ENCODE assay signal across 11 cellular contexts in genomic region chr22:47452184-47452583, GRCh38.
A peak's percentile ranks its signal among the peaks of the same experiment; 100 is the strongest.
DNase-seq lines count a peak whose midpoint lies in the region; ATAC-seq, FAIRE-seq and TF ChIP-seq lines count a peak whose summit lies in the region.
"Had no signal": no experiment of that assay in that cellular context is flagged by ENCODE, and none has a peak within 500 bp of the region (broad histone marks: within the 10 kb centered on the region; RNA-seq: fewer than 3 reads in every experiment).

No MANE protein-coding gene starts in this region.

- TF ChIP-seq RAD21 in HepG2 (CRISPR knock-in tag; IDR thresholded peaks at IDR 0.05), result no peak

- CTCF ChIA-PET in HEK293T (lab: Yijun Ruan, JAX) (interaction anchor here (0.5 kb wide), 1 partner anchor 564 kb away, joined by 3 read pairs; no protein-coding TSS in a partner anchor), HepG2 (lab: Yijun Ruan, JAX; ENCODE audit: low intra/inter-chr PET ratio, low total read pairs) (no interaction called here)

- FAIRE-seq in HepG2 (lab: Jason Lieb, UNC), result peak; percentile 23
- FAIRE-seq: islet of Langerhans had no signal

- POLR2A ChIA-PET in HEK293T (lab: Yijun Ruan, JAX) (no interaction called here), HepG2 (lab: Yijun Ruan, JAX) (no interaction called here)

- no TSS peak for BruUV-seq in HepG2 (replicated peaks; lab: Mats Ljungman, UMichigan)

- no peak for TF ChIP-seq POLR2A in HepG2 (IDR thresholded peaks at IDR 0.05; ENCODE audit: insufficient read depth in 1 of 2, low read depth in 2 of 2, low read length in 2 of 2)

- no peaks in the 10 kb centered on the region for H3K79me2 ChIP-seq in DND-41 (ENCODE audit: insufficient read depth, low read length)
- no peaks in the 10 kb centered on the region for H3K79me2 ChIP-seq in HepG2 (ENCODE audit: insufficient read depth, low read length)

- in situ Hi-C loops in HepG2 (cut with HindIII; ENCODE audit: extremely low pct_ligation_motif_present, low pct_unique_long_range_greater_than_20kb), result no loop called here

- TF ChIP-seq EP300 in HepG2 (IDR thresholded peaks at IDR 0.05; ENCODE audit: low read depth in 2 of 2, low read length in 2 of 2) (no peak), HepG2 (CRISPR knock-in tag; IDR thresholded peaks at IDR 0.05; ENCODE audit: borderline replicate concordance) (no peak)

- H3K27ac ChIP-seq in DND-41 (ENCODE audit: low read length), result no peak overlapping the region
- H3K27ac ChIP-seq in HepG2 (ENCODE audit: extremely low read length, insufficient read depth, low read length), result no peak overlapping the region
- H3K27ac ChIP-seq: right atrium auricular region had no signal

- no peaks in the 10 kb centered on the region for H4K20me1 ChIP-seq in DND-41 (ENCODE audit: insufficient read depth, low read length)
- 0 out of 2 replicates have a peak, but pooled peaks cover 3% of the 10 kb centered on the region for H4K20me1 ChIP-seq in HepG2 (ENCODE audit: insufficient read depth, low read length)

- DNase-seq in DND-41 (peak; percentile 21), HEK293T (ENCODE audit: extremely low spot score) (peak; percentile 36), RKO (ENCODE audit: low spot score) (peak; percentile 61), HepG2 (ENCODE audit: low spot score) (peak; percentile 53), NCI-H774 (lab: John Stamatoyannopoulos, UW) (no peak)
- DNase-seq: IMR-90 had no signal

- no peak for ATAC-seq in DND-41 (ENCODE audit: insufficient read depth, low read depth)
- peak; percentile 74 for ATAC-seq in HepG2
- no peak for ATAC-seq in HG02571 (IDR thresholded peaks at IDR 0.05; ENCODE audit: unreplicated experiment)
- no peak for ATAC-seq in GM19035 (IDR thresholded peaks at IDR 0.05; ENCODE audit: unreplicated experiment)
- ATAC-seq in HG03097 (IDR thresholded peaks at IDR 0.05; ENCODE audit: low FRiP score, unreplicated experiment), result no peak

- H3K27me3 ChIP-seq in DND-41 (ENCODE audit: insufficient read depth, low read length, poor library complexity), result no peaks in the 10 kb centered on the region
- peaks cover 2 to 4% of the 10 kb centered on the region in 2 experiments; a peak in 3 of 5 replicates for H3K27me3 ChIP-seq in HepG2 (ENCODE audit: control insufficient read depth in 1 of 2, insufficient read depth in 2 of 2, low read length in 2 of 2)
- H3K27me3 ChIP-seq: right atrium auricular region had no signal

- TF ChIP-seq CTCF in DND-41 (IDR thresholded peaks at IDR 0.05; ENCODE audit: borderline replicate concordance, extremely low read depth, low read length, poor library complexity, severe bottlenecking) (peak; percentile 62), HepG2 (CRISPR knock-in tag; IDR thresholded peaks at IDR 0.05) (peak; percentile 49)

- H3K4me1 ChIP-seq in DND-41 (ENCODE audit: insufficient read depth, low read length), result no peaks in the 10 kb centered on the region
- no peaks in the 10 kb centered on the region for H3K4me1 ChIP-seq in HepG2 (ENCODE audit: insufficient read depth, low read length)

- H3K4me3 ChIP-seq in DND-41 (ENCODE audit: low read depth in 1 of 2, low read length in 2 of 2), result no peak overlapping the region
- no peak overlapping the region for H3K4me3 ChIP-seq in HepG2 (replicated peaks in 1 of 3; ENCODE audit: insufficient read depth in 1 of 3, low read depth in 2 of 3, low read length in 3 of 3)
- H3K4me3 ChIP-seq: right atrium auricular region had no signal

- no peak overlapping the region for H3K4me2 ChIP-seq in DND-41 (ENCODE audit: insufficient read depth, low read length)
- H3K4me2 ChIP-seq in HepG2 (ENCODE audit: low read depth, low read length), result no peak overlapping the region

- 26% methylated on average over 2 of the region's 2 CpGs for WGBS in HepG2 (ENCODE audit: low lambda C conversion rate)

- H3K36me3 ChIP-seq in DND-41 (ENCODE audit: insufficient read depth, low read length), result no peaks in the 10 kb centered on the region
- H3K36me3 ChIP-seq in HepG2 (replicated peaks in 1 of 2; ENCODE audit: control insufficient read depth in 1 of 2, insufficient read depth in 2 of 2, low read length in 2 of 2), result no peaks in the 10 kb centered on the region
- H3K36me3 ChIP-seq: right atrium auricular region had no signal

- H3K9me3 ChIP-seq in DND-41 (ENCODE audit: insufficient read depth, low read length, severe bottlenecking) (peaks cover 10% of the 10 kb centered on the region), HepG2 (ENCODE audit: low read length) (no peaks in the 10 kb centered on the region)

- H3K9ac ChIP-seq in DND-41 (ENCODE audit: low read depth, low read length) (no peak overlapping the region), HepG2 (ENCODE audit: insufficient read depth, low read depth, low read length) (no peak overlapping the region)

- intact Hi-C loops in HepG2 (cut with micrococcal nuclease; ENCODE audit: unreplicated experiment), result no loop called here

- no peak overlapping the region for H2AFZ ChIP-seq in DND-41 (ENCODE audit: low read depth, low read length)
- H2AFZ ChIP-seq in HepG2 (ENCODE audit: low read length), result no peak overlapping the region

TF ChIP-seq in HEK293T, 16 proteins besides CTCF, POLR2A, EP300 and RAD21:
- TF ChIP-seq HDGF (IDR thresholded peaks at IDR 0.05; ENCODE audit: borderline replicate concordance) (no peak), CTBP1 (IDR thresholded peaks at IDR 0.05; ENCODE audit: borderline replicate concordance) (no peak), ELF4 (IDR thresholded peaks at IDR 0.05) (no peak), FOXA1 (IDR thresholded peaks at IDR 0.05) (no peak), FOXM1 (IDR thresholded peaks at IDR 0.05; ENCODE audit: borderline replicate concordance) (no peak), TARDBP (IDR thresholded peaks at IDR 0.05) (no peak), ARNT (IDR thresholded peaks at IDR 0.05) (no peak), SP1 (IDR thresholded peaks at IDR 0.05) (no peak)
TF ChIP-seq in HEK293T: peak in this region for 0.

TF ChIP-seq in HepG2, 621 proteins besides CTCF, POLR2A, EP300 and RAD21:
- TF ChIP-seq STAG1 (CRISPR knock-in tag; IDR thresholded peaks at IDR 0.05) (peak; percentile 36), XRCC5 (optimal IDR thresholded peaks at IDR 0.05; ENCODE audit: low read length) (peak; percentile 44)
- TF ChIP-seq, protein P1, sequence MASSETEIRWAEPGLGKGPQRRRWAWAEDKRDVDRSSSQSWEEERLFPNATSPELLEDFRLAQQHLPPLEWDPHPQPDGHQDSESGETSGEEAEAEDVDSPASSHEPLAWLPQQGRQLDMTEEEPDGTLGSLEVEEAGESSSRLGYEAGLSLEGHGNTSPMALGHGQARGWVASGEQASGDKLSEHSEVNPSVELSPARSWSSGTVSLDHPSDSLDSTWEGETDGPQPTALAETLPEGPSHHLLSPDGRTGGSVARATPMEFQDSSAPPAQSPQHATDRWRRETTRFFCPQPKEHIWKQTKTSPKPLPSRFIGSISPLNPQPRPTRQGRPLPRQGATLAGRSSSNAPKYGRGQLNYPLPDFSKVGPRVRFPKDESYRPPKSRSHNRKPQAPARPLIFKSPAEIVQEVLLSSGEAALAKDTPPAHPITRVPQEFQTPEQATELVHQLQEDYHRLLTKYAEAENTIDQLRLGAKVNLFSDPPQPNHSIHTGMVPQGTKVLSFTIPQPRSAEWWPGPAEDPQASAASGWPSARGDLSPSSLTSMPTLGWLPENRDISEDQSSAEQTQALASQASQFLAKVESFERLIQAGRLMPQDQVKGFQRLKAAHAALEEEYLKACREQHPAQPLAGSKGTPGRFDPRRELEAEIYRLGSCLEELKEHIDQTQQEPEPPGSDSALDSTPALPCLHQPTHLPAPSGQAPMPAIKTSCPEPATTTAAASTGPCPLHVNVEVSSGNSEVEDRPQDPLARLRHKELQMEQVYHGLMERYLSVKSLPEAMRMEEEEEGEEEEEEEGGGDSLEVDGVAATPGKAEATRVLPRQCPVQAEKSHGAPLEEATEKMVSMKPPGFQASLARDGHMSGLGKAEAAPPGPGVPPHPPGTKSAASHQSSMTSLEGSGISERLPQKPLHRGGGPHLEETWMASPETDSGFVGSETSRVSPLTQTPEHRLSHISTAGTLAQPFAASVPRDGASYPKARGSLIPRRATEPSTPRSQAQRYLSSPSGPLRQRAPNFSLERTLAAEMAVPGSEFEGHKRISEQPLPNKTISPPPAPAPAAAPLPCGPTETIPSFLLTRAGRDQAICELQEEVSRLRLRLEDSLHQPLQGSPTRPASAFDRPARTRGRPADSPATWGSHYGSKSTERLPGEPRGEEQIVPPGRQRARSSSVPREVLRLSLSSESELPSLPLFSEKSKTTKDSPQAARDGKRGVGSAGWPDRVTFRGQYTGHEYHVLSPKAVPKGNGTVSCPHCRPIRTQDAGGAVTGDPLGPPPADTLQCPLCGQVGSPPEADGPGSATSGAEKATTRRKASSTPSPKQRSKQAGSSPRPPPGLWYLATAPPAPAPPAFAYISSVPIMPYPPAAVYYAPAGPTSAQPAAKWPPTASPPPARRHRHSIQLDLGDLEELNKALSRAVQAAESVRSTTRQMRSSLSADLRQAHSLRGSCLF (CRISPR knock-in tag; IDR thresholded peaks at IDR 0.05; ENCODE audit: borderline replicate concordance), result no peak
